Comparison of ENCODE assay signal across 12 cellular contexts in genomic region chr7:117582219-117582704, GRCh38.
A peak's percentile ranks its signal among the peaks of the same experiment; 100 is the strongest.
DNase-seq lines count a peak whose midpoint lies in the region; ATAC-seq and TF ChIP-seq lines count a peak whose summit lies in the region.
"Had no signal": no experiment of that assay in that cellular context is flagged by ENCODE, and none has a peak within 500 bp of the region (broad histone marks: within the 10 kb centered on the region; RNA-seq: fewer than 3 reads in every experiment).

No MANE protein-coding gene starts in this region.

- no peaks in the 10 kb centered on the region for H3K36me3 ChIP-seq in HEK293 (ENCODE audit: control insufficient read depth in 2 of 2, insufficient read depth in 1 of 2, low read length in 2 of 2)
- H3K36me3 ChIP-seq in tibial nerve, result no peaks in the 10 kb centered on the region

- H3K36me3 Mint-ChIP-seq in activated T-cell treated with anti-CD3 and anti-CD28 coated beads, Interleukin-2, amount 50 U/mL, for 4 hours (ENCODE audit: insufficient read depth), result no peaks in the 10 kb centered on the region
- H3K36me3 Mint-ChIP-seq: naive thymus-derived CD4-positive, alpha-beta T cell had no signal

- no peaks in the 10 kb centered on the region for H3K4me1 Mint-ChIP-seq in stimulated activated naive CD8-positive, alpha-beta T cell treated with anti-CD3 and anti-CD28 coated beads, Interleukin-15, amount 100 ng/mL, for 72 hours
- H3K4me1 Mint-ChIP-seq in activated T-cell treated with anti-CD3 and anti-CD28 coated beads, Interleukin-2, amount 50 U/mL, for 4 hours (ENCODE audit: low read depth), result no peaks in the 10 kb centered on the region
- H3K4me1 Mint-ChIP-seq: naive thymus-derived CD4-positive, alpha-beta T cell had no signal

- POLR2A ChIA-PET in HEK293 (lab: Yijun Ruan, JAX), result no interaction called here

- no peak for TF ChIP-seq CTCF in HEK293 (tag by site-specific recombination; IDR thresholded peaks at IDR 0.05)
- TF ChIP-seq CTCF in astrocyte of the cerebellum (IDR thresholded peaks at IDR 0.05; ENCODE audit: low read depth, low read length, missing control alignments), result no peak
- no peak for TF ChIP-seq CTCF in tibial nerve (IDR thresholded peaks at IDR 0.05)

- H3K27me3 ChIP-seq in tibial nerve, result no peaks in the 10 kb centered on the region

- CTCF ChIA-PET in HEK293 (lab: Yijun Ruan, JAX), result interaction anchor here (0.5 to 0.7 kb wide), 2 partner anchors 115 to 165 kb away, joined by 3 read pairs; no protein-coding TSS in a partner anchor

- H3K27ac ChIP-seq in HEK293 (ENCODE audit: extremely low read depth, low read depth, low read length), result no peak overlapping the region
- H3K27ac ChIP-seq in tibial nerve, result no peak overlapping the region

- peaks cover 0 to 7% of the 10 kb centered on the region in 2 donors for H3K9me3 Mint-ChIP-seq in stimulated activated naive CD8-positive, alpha-beta T cell treated with anti-CD3 and anti-CD28 coated beads, Interleukin-15, amount 100 ng/mL, for 72 hours
- H3K9me3 Mint-ChIP-seq in activated T-cell treated with anti-CD3 and anti-CD28 coated beads, Interleukin-2, amount 50 U/mL, for 4 hours, result no peaks in the 10 kb centered on the region

- H3K4me3 ChIP-seq in HEK293 (ENCODE audit: low read depth, low read length) (no peak overlapping the region), astrocyte of the cerebellum (ENCODE audit: low read depth, low read length) (no peak overlapping the region), tibial nerve (no peak overlapping the region)
- H3K4me3 ChIP-seq: GM12878 had no signal

- ATAC-seq in HG03159 (IDR thresholded peaks at IDR 0.05; ENCODE audit: unreplicated experiment), result no peak
- ATAC-seq in stimulated activated naive CD8-positive, alpha-beta T cell treated with anti-CD3 and anti-CD28 coated beads, Interleukin-15, amount 100 ng/mL, for 72 hours, result no peak
- no peak for ATAC-seq in activated T-cell treated with anti-CD3 and anti-CD28 coated beads, Interleukin-2, amount 50 U/mL, for 4 hours
- ATAC-seq: GM12878; naive thymus-derived CD4-positive, alpha-beta T cell had no signal

- TF ChIP-seq POLR2A in tibial nerve (IDR thresholded peaks at IDR 0.05), result no peak

- H3K4me1 ChIP-seq in HEK293 (ENCODE audit: control insufficient read depth, insufficient read depth, low read length) (no peaks in the 10 kb centered on the region), tibial nerve (no peaks in the 10 kb centered on the region)

- H3K27ac Mint-ChIP-seq in stimulated activated naive CD8-positive, alpha-beta T cell treated with anti-CD3 and anti-CD28 coated beads, Interleukin-15, amount 100 ng/mL, for 72 hours, result no peak overlapping the region
- H3K27ac Mint-ChIP-seq: naive thymus-derived CD4-positive, alpha-beta T cell had no signal

- H3K9me3 ChIP-seq in HEK293 (ENCODE audit: control insufficient read depth, insufficient read depth, low read depth, low read length), result no peaks in the 10 kb centered on the region
- H3K9me3 ChIP-seq in tibial nerve, result no peaks in the 10 kb centered on the region

- no peak overlapping the region for H3K4me3 Mint-ChIP-seq in stimulated activated naive CD8-positive, alpha-beta T cell treated with anti-CD3 and anti-CD28 coated beads, Interleukin-15, amount 100 ng/mL, for 72 hours
- H3K4me3 Mint-ChIP-seq in activated T-cell treated with anti-CD3 and anti-CD28 coated beads, Interleukin-2, amount 50 U/mL, for 4 hours, result no peak overlapping the region
- H3K4me3 Mint-ChIP-seq: naive thymus-derived CD4-positive, alpha-beta T cell had no signal

- in situ Hi-C loops in astrocyte of the cerebellum (cut with HindIII; ENCODE audit: low sequenced_read_pairs), result no loop called here

- peak in 1 of 2 donors; percentile 46 for TF ChIP-seq EP300 in tibial nerve (IDR thresholded peaks at IDR 0.05)

- no peaks in the 10 kb centered on the region for H3K27me3 Mint-ChIP-seq in stimulated activated naive CD8-positive, alpha-beta T cell treated with anti-CD3 and anti-CD28 coated beads, Interleukin-15, amount 100 ng/mL, for 72 hours
- H3K27me3 Mint-ChIP-seq in activated T-cell treated with anti-CD3 and anti-CD28 coated beads, Interleukin-2, amount 50 U/mL, for 4 hours (ENCODE audit: low read depth), result no peaks in the 10 kb centered on the region

- WGBS in tibial nerve, 2 donors, result 40 to 70% methylated on average over 1 of the region's 1 CpG

- DNase-seq in astrocyte of the cerebellum (ENCODE audit: low read depth), result peak; percentile 61
- DNase-seq in iPS-NIHi7 (ENCODE audit: extremely low spot score), result peak; percentile 54
- DNase-seq in tibial nerve (ENCODE audit: low spot score in 2 of 2), result peak; percentile 20 to 36
- no peak for DNase-seq in stimulated activated naive CD8-positive, alpha-beta T cell treated with anti-CD3 and anti-CD28 coated beads, Interleukin-15, amount 100 ng/mL, for 72 hours
- no peak for DNase-seq in activated T-cell treated with anti-CD3 and anti-CD28 coated beads, Interleukin-2, amount 50 U/mL, for 4 hours
- DNase-seq: activated CD8-positive, alpha-beta memory T cell treated with anti-CD3 and anti-CD28 coated beads, Interleukin-2, amount 50 U/mL, for 48 hours; effector memory CD4-positive, alpha-beta T cell; naive thymus-derived CD4-positive, alpha-beta T cell; NCI-H1417 had no signal

TF ChIP-seq in HEK293, 187 proteins besides CTCF, POLR2A, EP300 and RAD21 (continues in another document):
- TF ChIP-seq ZNF211 (tag by site-specific recombination; IDR thresholded peaks at IDR 0.05; ENCODE audit: low read depth) (no peak), ZNF175 (tag by site-specific recombination; IDR thresholded peaks at IDR 0.05) (no peak), KLF10 (tag by site-specific recombination; IDR thresholded peaks at IDR 0.05) (0 out of 2 replicates have a peak, but pooled peaks have one; percentile 8), ZNF266 (tag by site-specific recombination; IDR thresholded peaks at IDR 0.05; ENCODE audit: low read depth) (no peak), PRDM6 (tag by site-specific recombination; IDR thresholded peaks at IDR 0.05) (0 out of 2 replicates have a peak, but pooled peaks have one; percentile 38), PRDM10 (tag by site-specific recombination; IDR thresholded peaks at IDR 0.05) (0 out of 2 replicates have a peak, but pooled peaks have one; percentile 14), ZNF677 (tag by site-specific recombination; IDR thresholded peaks at IDR 0.05) (no peak), ZNF19 (tag by site-specific recombination; IDR thresholded peaks at IDR 0.05; ENCODE audit: low read depth) (no peak), ZFP69B (tag by site-specific recombination; IDR thresholded peaks at IDR 0.05) (0 out of 2 replicates have a peak, but pooled peaks have one; percentile 21), ZNF398 (tag by site-specific recombination; IDR thresholded peaks at IDR 0.05) (0 out of 2 replicates have a peak, but pooled peaks have one; percentile 22), GLIS1 (tag by site-specific recombination; IDR thresholded peaks at IDR 0.05) (peak; percentile 23; the same call in 1 of the 2 replicates)

Comparison
In these comparisons a context has a peak if more than half of its experiments do, and no peak if none do; other contexts are left out.
1. DNase-seq: peak in astrocyte of the cerebellum (single experiment), iPS-NIHi7 (single experiment) and tibial nerve (2 of 2); none in stimulated activated naive CD8-positive, alpha-beta T cell treated with anti-CD3 and anti-CD28 coated beads, Interleukin-15, amount 100 ng/mL, for 72 hours (0 of 2) and activated T-cell treated with anti-CD3 and anti-CD28 coated beads, Interleukin-2, amount 50 U/mL, for 4 hours (single experiment).